ENCODE assay signal across 28 cellular contexts in the genomic region with DNA sequence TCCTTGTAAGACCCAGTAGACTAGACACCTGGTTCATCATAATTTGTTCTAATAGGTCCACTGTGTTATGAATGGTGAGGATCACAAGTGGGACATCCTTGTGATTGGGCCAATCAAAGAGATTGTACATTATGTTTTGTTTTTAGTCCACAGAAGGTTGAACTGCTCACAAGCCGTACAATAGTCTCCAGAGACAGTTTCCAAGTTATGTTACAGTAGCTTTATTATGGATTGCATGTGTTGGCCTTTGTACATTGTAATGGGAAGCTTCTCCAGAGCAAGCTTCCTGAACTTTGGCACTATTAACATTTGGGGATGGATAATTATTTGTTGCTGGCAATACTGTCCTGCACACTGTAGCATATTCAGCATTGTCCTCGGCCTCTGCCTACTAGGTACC.
"Had no signal": no experiment of that assay in that cellular context is flagged by ENCODE, and none has a peak within 500 bp of the region (broad histone marks: within the 10 kb centered on the region; RNA-seq: fewer than 3 reads in every experiment).

No MANE protein-coding gene starts in this region.

- H3K4me1 ChIP-seq: parathyroid adenoma, psoas muscle, right lobe of liver, sigmoid colon, stomach, thyroid gland, tibial nerve, upper lobe of left lung, vagina had no signal

- H3K27ac Mint-ChIP-seq: natural killer cell; nephron; progenitor cell of endocrine pancreas; stimulated activated effector memory CD8-positive, alpha-beta T cell treated with anti-CD3 and anti-CD28 coated beads, Interleukin-12 subunit alpha, Interleukin-12 subunit beta, amount 100 ng/mL, for 72 hours; stimulated activated naive B cell treated with anti-CD40 and anti-IgM and Interleukin-4, amounts not matched to agents 10 μg/mL and 1 μg/mL and 100 μg/mL, for 72 hours; stimulated activated naive CD8-positive, alpha-beta T cell treated with anti-CD3 and anti-CD28 coated beads, Interleukin-15, Interleukin-2, amounts not matched to agents 100 ng/mL and 50 ng/mL, for 24 hours had no signal

- DNase-seq: natural killer cell; nucleus accumbens; posterior cingulate gyrus; psoas muscle; right cardiac atrium; right lobe of liver; sigmoid colon; small intestine; stimulated activated CD4-positive, alpha-beta T cell treated with anti-CD3 and anti-CD28 coated beads, Interleukin-15, amount 100 ng/mL, for 24 hours; stimulated activated CD4-positive, alpha-beta T cell treated with anti-CD3 and anti-CD28 coated beads, Interleukin-2, amount 100 ng/mL, for 24 hours; stimulated activated CD4-positive, alpha-beta T cell treated with anti-CD3 and anti-CD28 coated beads, Interleukin-2, amount 100 ng/mL, for 48 hours; stimulated activated CD4-positive, alpha-beta T cell treated with anti-CD3 and anti-CD28 coated beads, Interleukin-4, amount 100 ng/mL, for 24 hours; stimulated activated naive B cell treated with anti-CD40 and anti-IgM and Interleukin-4, amounts not matched to agents 10 μg/mL and 1 μg/mL and 100 μg/mL, for 72 hours; stimulated activated naive CD4-positive, alpha-beta T cell treated with Interleukin-2 at 50 U/mL for 16 hours; stomach; thyroid gland; trophoblast cell; upper lobe of left lung had no signal

- H3K36me3 ChIP-seq: neutrophil, right lobe of liver, sigmoid colon, stomach, thoracic aorta, thyroid gland, tibial nerve, upper lobe of left lung, vagina had no signal

- H2AFZ ChIP-seq: parathyroid adenoma had no signal

- H3K36me3 Mint-ChIP-seq: natural killer cell; stimulated activated effector memory CD8-positive, alpha-beta T cell treated with anti-CD3 and anti-CD28 coated beads, Interleukin-12 subunit alpha, Interleukin-12 subunit beta, amount 100 ng/mL, for 72 hours; stimulated activated naive B cell treated with anti-CD40 and anti-IgM and Interleukin-4, amounts not matched to agents 10 μg/mL and 1 μg/mL and 100 μg/mL, for 72 hours had no signal

- H3K9me3 ChIP-seq: neutrophil, psoas muscle, right lobe of liver, sigmoid colon, thoracic aorta, thyroid gland, tibial nerve, upper lobe of left lung, vagina had no signal

- H3K9me3 Mint-ChIP-seq: stimulated activated naive CD8-positive, alpha-beta T cell treated with anti-CD3 and anti-CD28 coated beads, Interleukin-15, Interleukin-2, amounts not matched to agents 100 ng/mL and 50 ng/mL, for 24 hours had no signal

- FAIRE-seq: small intestine, urothelium cell line had no signal

- H3K27me3 Mint-ChIP-seq: progenitor cell of endocrine pancreas; stimulated activated naive B cell treated with anti-CD40 and anti-IgM and Interleukin-4, amounts not matched to agents 10 μg/mL and 1 μg/mL and 100 μg/mL, for 72 hours; stimulated activated naive CD8-positive, alpha-beta T cell treated with anti-CD3 and anti-CD28 coated beads, Interleukin-15, Interleukin-2, amounts not matched to agents 100 ng/mL and 50 ng/mL, for 24 hours had no signal

- H3K4me1 Mint-ChIP-seq: natural killer cell; nephron; stimulated activated effector memory CD8-positive, alpha-beta T cell treated with anti-CD3 and anti-CD28 coated beads, Interleukin-12 subunit alpha, Interleukin-12 subunit beta, amount 100 ng/mL, for 72 hours; stimulated activated naive B cell treated with anti-CD40 and anti-IgM and Interleukin-4, amounts not matched to agents 10 μg/mL and 1 μg/mL and 100 μg/mL, for 72 hours had no signal

- H3K4me3 Mint-ChIP-seq: natural killer cell; nephron; stimulated activated effector memory CD8-positive, alpha-beta T cell treated with anti-CD3 and anti-CD28 coated beads, Interleukin-12 subunit alpha, Interleukin-12 subunit beta, amount 100 ng/mL, for 72 hours; stimulated activated naive B cell treated with anti-CD40 and anti-IgM and Interleukin-4, amounts not matched to agents 10 μg/mL and 1 μg/mL and 100 μg/mL, for 72 hours; stimulated activated naive CD8-positive, alpha-beta T cell treated with anti-CD3 and anti-CD28 coated beads, Interleukin-15, Interleukin-2, amounts not matched to agents 100 ng/mL and 50 ng/mL, for 24 hours had no signal

- H3K9ac ChIP-seq: parathyroid adenoma had no signal

- H3K4me3 ChIP-seq: psoas muscle, right lobe of liver, sigmoid colon, stomach, thoracic aorta, thyroid gland, tibial nerve, upper lobe of left lung, vagina had no signal

- H3K27me3 ChIP-seq: neutrophil, sigmoid colon, stomach, thyroid gland, upper lobe of left lung, vagina had no signal

- H3K27ac ChIP-seq: neutrophil, parathyroid adenoma, psoas muscle, right lobe of liver, sigmoid colon, stomach, thoracic aorta, thyroid gland, tibial nerve, upper lobe of left lung, vagina had no signal

- H3K79me2 ChIP-seq: parathyroid adenoma had no signal
